ENCODE assay signal across 1 cellular context in the genomic region with DNA sequence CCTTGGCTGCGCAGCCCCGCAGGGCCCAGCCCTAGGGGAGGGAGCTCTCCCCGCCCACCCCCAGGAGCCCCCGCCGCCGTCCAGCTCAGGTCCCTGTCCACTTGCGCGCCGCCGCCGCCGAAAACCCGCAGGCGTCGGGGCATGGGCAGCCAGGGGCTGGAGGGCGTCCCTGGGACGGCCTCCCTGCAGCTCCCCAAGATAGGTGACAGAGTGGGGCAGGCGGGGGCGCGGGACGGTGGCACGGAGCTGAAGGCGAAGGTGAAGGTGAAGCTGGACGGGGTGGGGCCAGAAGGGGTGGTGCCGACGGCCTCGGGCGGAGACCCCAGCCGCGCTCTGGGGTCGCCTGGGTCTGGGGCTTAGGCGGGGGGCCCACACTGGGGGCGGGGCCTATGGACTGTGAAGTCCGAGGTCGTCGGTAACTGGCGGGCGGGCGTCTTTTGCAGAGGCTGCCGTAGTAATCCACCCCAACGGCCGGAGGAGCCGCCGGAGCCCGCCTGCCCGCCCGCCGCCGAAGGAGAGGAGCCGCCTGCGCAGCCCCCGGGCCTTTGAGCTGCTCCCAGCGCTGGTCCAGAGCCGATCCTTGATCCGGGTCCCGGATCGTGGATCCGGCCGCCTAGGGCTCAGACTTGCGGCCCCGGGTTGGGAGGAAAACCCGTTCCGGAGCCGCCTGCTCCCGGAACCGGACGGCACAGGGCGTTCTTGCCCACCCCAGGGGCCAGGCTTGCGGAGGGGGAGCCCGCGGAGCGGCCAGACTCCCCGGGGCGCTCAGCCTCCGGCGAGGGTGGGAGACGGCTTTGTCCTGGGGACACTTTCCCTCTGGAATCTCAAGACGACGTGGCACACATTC.
A peak's percentile ranks its signal among the peaks of the same experiment; 100 is the strongest.
TF ChIP-seq lines count a peak whose summit lies in the region.

No MANE protein-coding gene starts in this region.

TF ChIP-seq in WTC11, 78 proteins besides CTCF, POLR2A, EP300 and RAD21 (continued from another document):
- TF ChIP-seq, protein P1, sequence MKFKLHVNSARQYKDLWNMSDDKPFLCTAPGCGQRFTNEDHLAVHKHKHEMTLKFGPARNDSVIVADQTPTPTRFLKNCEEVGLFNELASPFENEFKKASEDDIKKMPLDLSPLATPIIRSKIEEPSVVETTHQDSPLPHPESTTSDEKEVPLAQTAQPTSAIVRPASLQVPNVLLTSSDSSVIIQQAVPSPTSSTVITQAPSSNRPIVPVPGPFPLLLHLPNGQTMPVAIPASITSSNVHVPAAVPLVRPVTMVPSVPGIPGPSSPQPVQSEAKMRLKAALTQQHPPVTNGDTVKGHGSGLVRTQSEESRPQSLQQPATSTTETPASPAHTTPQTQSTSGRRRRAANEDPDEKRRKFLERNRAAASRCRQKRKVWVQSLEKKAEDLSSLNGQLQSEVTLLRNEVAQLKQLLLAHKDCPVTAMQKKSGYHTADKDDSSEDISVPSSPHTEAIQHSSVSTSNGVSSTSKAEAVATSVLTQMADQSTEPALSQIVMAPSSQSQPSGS (CRISPR knock-in tag; IDR thresholded peaks at IDR 0.05; ENCODE audit: borderline replicate concordance, low read depth): no peak
- TF ChIP-seq FOXK1 (CRISPR knock-in tag; IDR thresholded peaks at IDR 0.05) (no peak), TCF7 (CRISPR knock-in tag; IDR thresholded peaks at IDR 0.05; ENCODE audit: low read depth) (no peak), EMX1 (CRISPR knock-in tag; IDR thresholded peaks at IDR 0.05) (peak; percentile 66; the same call in 1 of the 2 replicates), SMAD4 (CRISPR knock-in tag; IDR thresholded peaks at IDR 0.05) (no peak), ZNF121 (CRISPR knock-in tag; IDR thresholded peaks at IDR 0.05) (no peak), STAT6 (CRISPR knock-in tag; conservative IDR thresholded peaks at IDR 0.05; ENCODE audit: low read depth) (0 out of 2 replicates have a peak, but pooled peaks have one; percentile 74), SMAD3 (CRISPR knock-in tag; IDR thresholded peaks at IDR 0.05; ENCODE audit: borderline replicate concordance) (no peak), SP1 (CRISPR knock-in tag; conservative IDR thresholded peaks at IDR 0.05) (peak; percentile 80), CREB1 (CRISPR knock-in tag; IDR thresholded peaks at IDR 0.05) (no peak), JAZF1 (CRISPR knock-in tag; IDR thresholded peaks at IDR 0.05) (no peak), ZNF416 (CRISPR knock-in tag; IDR thresholded peaks at IDR 0.05) (no peak), MAX (CRISPR knock-in tag; IDR thresholded peaks at IDR 0.05) (no peak; the same call in 1 of the 2 replicates), USF2 (CRISPR knock-in tag; IDR thresholded peaks at IDR 0.05) (peak; percentile 34; the same call in 1 of the 2 replicates), ZNF425 (CRISPR knock-in tag; conservative IDR thresholded peaks at IDR 0.05) (0 out of 2 replicates have a peak, but pooled peaks have one; percentile 46), ZNF281 (CRISPR knock-in tag; IDR thresholded peaks at IDR 0.05) (no peak; the same call in 1 of the 2 replicates)
- TF ChIP-seq, protein P2, sequence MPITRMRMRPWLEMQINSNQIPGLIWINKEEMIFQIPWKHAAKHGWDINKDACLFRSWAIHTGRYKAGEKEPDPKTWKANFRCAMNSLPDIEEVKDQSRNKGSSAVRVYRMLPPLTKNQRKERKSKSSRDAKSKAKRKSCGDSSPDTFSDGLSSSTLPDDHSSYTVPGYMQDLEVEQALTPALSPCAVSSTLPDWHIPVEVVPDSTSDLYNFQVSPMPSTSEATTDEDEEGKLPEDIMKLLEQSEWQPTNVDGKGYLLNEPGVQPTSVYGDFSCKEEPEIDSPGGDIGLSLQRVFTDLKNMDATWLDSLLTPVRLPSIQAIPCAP (CRISPR knock-in tag; IDR thresholded peaks at IDR 0.05): no peak
- TF ChIP-seq, protein P3, sequence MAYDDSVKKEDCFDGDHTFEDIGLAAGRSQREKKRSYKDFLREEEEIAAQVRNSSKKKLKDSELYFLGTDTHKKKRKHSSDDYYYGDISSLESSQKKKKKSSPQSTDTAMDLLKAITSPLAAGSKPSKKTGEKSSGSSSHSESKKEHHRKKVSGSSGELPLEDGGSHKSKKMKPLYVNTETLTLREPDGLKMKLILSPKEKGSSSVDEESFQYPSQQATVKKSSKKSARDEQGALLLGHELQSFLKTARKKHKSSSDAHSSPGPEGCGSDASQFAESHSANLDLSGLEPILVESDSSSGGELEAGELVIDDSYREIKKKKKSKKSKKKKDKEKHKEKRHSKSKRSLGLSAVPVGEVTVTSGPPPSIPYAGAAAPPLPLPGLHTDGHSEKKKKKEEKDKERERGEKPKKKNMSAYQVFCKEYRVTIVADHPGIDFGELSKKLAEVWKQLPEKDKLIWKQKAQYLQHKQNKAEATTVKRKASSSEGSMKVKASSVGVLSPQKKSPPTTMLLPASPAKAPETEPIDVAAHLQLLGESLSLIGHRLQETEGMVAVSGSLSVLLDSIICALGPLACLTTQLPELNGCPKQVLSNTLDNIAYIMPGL (CRISPR knock-in tag; IDR thresholded peaks at IDR 0.05): peak; percentile 68
- TF ChIP-seq, protein P4, sequence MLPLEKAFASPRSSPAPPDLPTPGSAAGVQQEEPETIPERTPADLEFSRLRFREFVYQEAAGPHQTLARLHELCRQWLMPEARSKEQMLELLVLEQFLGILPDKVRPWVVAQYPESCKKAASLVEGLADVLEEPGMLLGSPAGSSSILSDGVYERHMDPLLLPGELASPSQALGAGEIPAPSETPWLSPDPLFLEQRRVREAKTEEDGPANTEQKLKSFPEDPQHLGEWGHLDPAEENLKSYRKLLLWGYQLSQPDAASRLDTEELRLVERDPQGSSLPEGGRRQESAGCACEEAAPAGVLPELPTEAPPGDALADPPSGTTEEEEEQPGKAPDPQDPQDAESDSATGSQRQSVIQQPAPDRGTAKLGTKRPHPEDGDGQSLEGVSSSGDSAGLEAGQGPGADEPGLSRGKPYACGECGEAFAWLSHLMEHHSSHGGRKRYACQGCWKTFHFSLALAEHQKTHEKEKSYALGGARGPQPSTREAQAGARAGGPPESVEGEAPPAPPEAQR (CRISPR knock-in tag; IDR thresholded peaks at IDR 0.05): 0 out of 2 replicates have a peak, but pooled peaks have one; percentile 52
- TF ChIP-seq, protein P5, sequence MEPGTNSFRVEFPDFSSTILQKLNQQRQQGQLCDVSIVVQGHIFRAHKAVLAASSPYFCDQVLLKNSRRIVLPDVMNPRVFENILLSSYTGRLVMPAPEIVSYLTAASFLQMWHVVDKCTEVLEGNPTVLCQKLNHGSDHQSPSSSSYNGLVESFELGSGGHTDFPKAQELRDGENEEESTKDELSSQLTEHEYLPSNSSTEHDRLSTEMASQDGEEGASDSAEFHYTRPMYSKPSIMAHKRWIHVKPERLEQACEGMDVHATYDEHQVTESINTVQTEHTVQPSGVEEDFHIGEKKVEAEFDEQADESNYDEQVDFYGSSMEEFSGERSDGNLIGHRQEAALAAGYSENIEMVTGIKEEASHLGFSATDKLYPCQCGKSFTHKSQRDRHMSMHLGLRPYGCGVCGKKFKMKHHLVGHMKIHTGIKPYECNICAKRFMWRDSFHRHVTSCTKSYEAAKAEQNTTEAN (CRISPR knock-in tag; IDR thresholded peaks at IDR 0.05): no peak
